In genomic region chr19:12737666-12738351, GRCh38 we compare ENCODE assay signal across 8 cellular contexts. TPM values are rescaled to one million over a fixed set of nuclear protein-coding genes. Genes with fewer than 3 reads are reported as not detected.
A peak's percentile ranks its signal among the peaks of the same experiment; 100 is the strongest.
DNase-seq lines count a peak whose midpoint lies in the region; ATAC-seq and TF ChIP-seq lines count a peak whose summit lies in the region.

No MANE protein-coding gene starts in this region.

- H3K9me3 ChIP-seq in breast epithelium (no peaks in the 10 kb centered on the region), mesenchymal stem cell (ENCODE audit: control insufficient read depth, low read length) (no peaks in the 10 kb centered on the region), upper lobe of right lung (no peaks in the 10 kb centered on the region)

- peak overlapping the region; percentile 85 for H3K4me2 ChIP-seq in mesenchymal stem cell (ENCODE audit: low read length, poor library complexity, severe bottlenecking)

- no peak for DNase-seq in activated naive CD4-positive, alpha-beta T cell treated with anti-CD3 and anti-CD28 coated beads, Interleukin-2, amount 50 U/mL, for 16 hours
- DNase-seq in breast epithelium (ENCODE audit: low spot score in 2 of 2): peak in 1 of 2 donors; percentile 37
- DNase-seq in mesenchymal stem cell: no peak
- DNase-seq in upper lobe of right lung: no peak
- DNase-seq in NCI-H2171 (lab: John Stamatoyannopoulos, UW): no peak
- DNase-seq in activated CD4-positive, alpha-beta T cell treated with anti-CD3 and anti-CD28 coated beads for 1 hour: no peak
- no peak for DNase-seq in pons (ENCODE audit: low spot score)

- no peaks in the 10 kb centered on the region for H3K27me3 Mint-ChIP-seq in activated naive CD4-positive, alpha-beta T cell treated with anti-CD3 and anti-CD28 coated beads, Interleukin-2, amount 50 U/mL, for 24 hours

- TF ChIP-seq POLR2A in breast epithelium (IDR thresholded peaks at IDR 0.05): no peak

- intact Hi-C loops in breast epithelium (cut with DNase I; ENCODE audit: low total_unique reads): no loop called here
- intact Hi-C loops in upper lobe of right lung (cut with DNase I): no loop called here

- H2BK120ac ChIP-seq in mesenchymal stem cell (ENCODE audit: low read depth, low read length): no peak overlapping the region

- peak overlapping the region; percentile 90 for H2AFZ ChIP-seq in mesenchymal stem cell (ENCODE audit: low read depth, low read length)

- peak overlapping the region; percentile 87 for H3K27ac Mint-ChIP-seq in activated naive CD4-positive, alpha-beta T cell treated with anti-CD3 and anti-CD28 coated beads, Interleukin-2, amount 50 U/mL, for 24 hours

- H3K27me3 ChIP-seq in breast epithelium (no peaks in the 10 kb centered on the region), mesenchymal stem cell (ENCODE audit: control insufficient read depth in 1 of 2, insufficient read depth in 1 of 2, low read length in 2 of 2) (no peaks in the 10 kb centered on the region), upper lobe of right lung (no peaks in the 10 kb centered on the region)

- peak overlapping the region; percentile 100 for H3K4me3 Mint-ChIP-seq in activated naive CD4-positive, alpha-beta T cell treated with anti-CD3 and anti-CD28 coated beads, Interleukin-2, amount 50 U/mL, for 24 hours

- peak overlapping the region; percentile 55 for H2BK15ac ChIP-seq in mesenchymal stem cell (ENCODE audit: low read depth, poor library complexity, severe bottlenecking)

- peak overlapping the region; percentile 30 for H4K91ac ChIP-seq in mesenchymal stem cell (ENCODE audit: low read length)

- TF ChIP-seq CTCF in breast epithelium (IDR thresholded peaks at IDR 0.05) (no peak), upper lobe of right lung (IDR thresholded peaks at IDR 0.05) (no peak)

- H3K23ac ChIP-seq in mesenchymal stem cell (ENCODE audit: low read length in 2 of 2): peak overlapping the region in 1 of 2 experiments; percentile 95

- no peaks in the 10 kb centered on the region for H3K9me3 Mint-ChIP-seq in activated naive CD4-positive, alpha-beta T cell treated with anti-CD3 and anti-CD28 coated beads, Interleukin-2, amount 50 U/mL, for 24 hours

- peak overlapping the region; percentile 78 to 95 (median 89) for H3K4me3 ChIP-seq in breast epithelium
- peak overlapping the region; percentile 86 to 97 for H3K4me3 ChIP-seq in mesenchymal stem cell (ENCODE audit: insufficient read depth in 1 of 2, low read depth in 1 of 2, low read length in 2 of 2)
- peak overlapping the region; percentile 81 for H3K4me3 ChIP-seq in upper lobe of right lung

- peak overlapping the region; percentile 39 to 54 for H3K4ac ChIP-seq in mesenchymal stem cell (ENCODE audit: low read depth in 1 of 2, low read length in 2 of 2)

- peaks cover 28% of the 10 kb centered on the region for H3K4me1 Mint-ChIP-seq in activated naive CD4-positive, alpha-beta T cell treated with anti-CD3 and anti-CD28 coated beads, Interleukin-2, amount 50 U/mL, for 24 hours

- H2AK5ac ChIP-seq in mesenchymal stem cell (ENCODE audit: low read length, severe bottlenecking): no peak overlapping the region

- H2BK12ac ChIP-seq in mesenchymal stem cell (ENCODE audit: low read length in 2 of 2): no peak overlapping the region

- H3K4me1 ChIP-seq in breast epithelium (peaks cover 5 to 20% of the 10 kb centered on the region in 2 donors), mesenchymal stem cell (ENCODE audit: control insufficient read depth, insufficient read depth, low read depth, low read length) (peaks cover 12% of the 10 kb centered on the region), upper lobe of right lung (peaks cover 30% of the 10 kb centered on the region)

- no peak overlapping the region for H3K14ac ChIP-seq in mesenchymal stem cell (ENCODE audit: low read length in 2 of 2)

- H3K36me3 ChIP-seq in breast epithelium (no peaks in the 10 kb centered on the region), mesenchymal stem cell (ENCODE audit: control insufficient read depth in 1 of 2, insufficient read depth in 2 of 2, low read depth in 1 of 2, low read length in 2 of 2) (peaks cover 25 to 31% of the 10 kb centered on the region in 2 experiments), upper lobe of right lung (peaks cover 13% of the 10 kb centered on the region)

- peaks cover 4% of the 10 kb centered on the region for H3K36me3 Mint-ChIP-seq in activated naive CD4-positive, alpha-beta T cell treated with anti-CD3 and anti-CD28 coated beads, Interleukin-2, amount 50 U/mL, for 24 hours

- no peak for ATAC-seq in upper lobe of right lung

- H4K8ac ChIP-seq in mesenchymal stem cell (ENCODE audit: low read length): peak overlapping the region; percentile 90

- peak overlapping the region; percentile 92 for H3K27ac ChIP-seq in breast epithelium
- peak overlapping the region; percentile 71 for H3K27ac ChIP-seq in mesenchymal stem cell (ENCODE audit: low read length, poor library complexity, severe bottlenecking)
- peak overlapping the region; percentile 93 for H3K27ac ChIP-seq in upper lobe of right lung

- 16% methylated on average over 21 of the region's 21 CpGs for WGBS in mesenchymal stem cell

- peaks cover 19% of the 10 kb centered on the region for H3K79me1 ChIP-seq in mesenchymal stem cell (replicated peaks; ENCODE audit: low read length, poor library complexity, severe bottlenecking)

- H3K9ac ChIP-seq in mesenchymal stem cell (ENCODE audit: low read length): peak overlapping the region; percentile 93

- H3K18ac ChIP-seq in mesenchymal stem cell (ENCODE audit: low read depth in 1 of 2, low read length in 2 of 2): peak overlapping the region; percentile 59 to 81

- H2BK5ac ChIP-seq in mesenchymal stem cell (ENCODE audit: low read depth, low read length, poor library complexity, severe bottlenecking): no peak overlapping the region

RNA-seq across cellular contexts. Expression of gene GET3, which starts 0.5 kb away (rescaled TPM):
- 10 to 100 TPM; 50.8 to 64.6 (median 62.6) TPM for total RNA-seq in breast epithelium
- polyA plus RNA-seq in mesenchymal stem cell (2013, experiment 1 of 2): 59.3 TPM
- 58.3 TPM for polyA plus RNA-seq in mesenchymal stem cell (2013, experiment 2 of 2)
- 55.2 TPM for total RNA-seq in upper lobe of right lung

RNA-seq across cellular contexts. Expression of gene TRIR, which starts 3.3 kb away (rescaled TPM):
- total RNA-seq in breast epithelium: 100 to 1,000 TPM; 319 to 409 (median 370) TPM
- polyA plus RNA-seq in mesenchymal stem cell (2013, experiment 1 of 2): 270 TPM
- 272 TPM for polyA plus RNA-seq in mesenchymal stem cell (2013, experiment 2 of 2)
- total RNA-seq in upper lobe of right lung: 144 TPM

RNA-seq across cellular contexts. Expression of gene BEST2, which starts 13.8 kb away (rescaled TPM):
- total RNA-seq in breast epithelium (not detected), upper lobe of right lung (not detected)
- polyA plus RNA-seq in mesenchymal stem cell (2013, experiment 1 of 2): 0.04 TPM
- 0.01 TPM for polyA plus RNA-seq in mesenchymal stem cell (2013, experiment 2 of 2)

RNA-seq across cellular contexts. Expression of gene TNPO2, which starts 14.1 kb away (rescaled TPM):
- total RNA-seq in breast epithelium: 10 to 100 TPM; 46.0 to 73.0 (median 70.8) TPM
- 39.8 TPM for polyA plus RNA-seq in mesenchymal stem cell (2013, experiment 1 of 2)
- polyA plus RNA-seq in mesenchymal stem cell (2013, experiment 2 of 2): 37.8 TPM
- total RNA-seq in upper lobe of right lung: 49.0 TPM

RNA-seq across cellular contexts. Expression of gene HOOK2, which starts 37.5 kb away (rescaled TPM):
- total RNA-seq in breast epithelium (100 to 1,000 TPM in 1 of 3 donors, 10 to 100 TPM in 2; 45.8 to 101 (median 98.6) TPM), upper lobe of right lung (65.3 TPM)
- 10.8 TPM for polyA plus RNA-seq in mesenchymal stem cell (2013, experiment 1 of 2)
- polyA plus RNA-seq in mesenchymal stem cell (2013, experiment 2 of 2): 10.4 TPM
